ENCODE assay signal across 23 cellular contexts in the genomic region with DNA sequence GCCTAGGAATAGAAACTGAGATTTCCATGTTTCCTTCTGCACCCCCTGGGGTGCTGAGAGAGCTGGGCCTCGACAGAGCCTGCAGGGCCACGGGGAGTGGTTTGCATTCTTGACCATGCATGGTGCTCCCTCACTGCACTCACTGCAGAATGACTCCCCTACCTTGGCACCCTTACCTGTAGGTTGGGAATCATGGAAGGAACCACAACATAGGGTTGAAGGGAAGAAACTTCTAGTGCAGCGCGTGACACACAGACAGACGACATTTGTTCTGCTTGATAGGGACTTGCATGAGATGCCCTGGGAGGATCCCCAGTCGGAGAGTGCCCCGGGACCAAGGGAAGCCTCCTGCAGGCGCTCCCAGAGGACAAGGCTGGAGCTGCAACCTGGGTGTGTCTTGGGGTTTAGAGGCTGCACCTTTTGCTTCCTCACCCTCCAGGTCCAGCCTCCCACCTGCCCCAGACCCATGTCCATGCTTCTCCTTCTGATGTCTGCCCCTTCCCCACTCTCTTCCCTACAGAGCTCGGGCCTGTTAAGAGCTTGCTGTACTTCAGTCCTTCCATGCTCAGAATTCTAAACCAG.
DNase-seq lines count a peak whose midpoint lies in the region; ATAC-seq and TF ChIP-seq lines count a peak whose summit lies in the region.
"Had no signal": no experiment of that assay in that cellular context is flagged by ENCODE, and none has a peak within 500 bp of the region (broad histone marks: within the 10 kb centered on the region; RNA-seq: fewer than 3 reads in every experiment).

No MANE protein-coding gene starts in this region.

- no peaks in the 10 kb centered on the region for H3K4me1 ChIP-seq in neuronal stem cell (ENCODE audit: control insufficient read depth in 2 of 2, insufficient read depth in 1 of 2, low read depth in 1 of 2, low read length in 2 of 2)
- no peaks in the 10 kb centered on the region for H3K4me1 ChIP-seq in SJCRH30
- H3K4me1 ChIP-seq: Peyer's patch had no signal

- no peaks in the 10 kb centered on the region for H3K9me3 Mint-ChIP-seq in WTC11
- H3K9me3 Mint-ChIP-seq: CD8-positive, alpha-beta T cell; GM23338 had no signal

- H3K79me1 ChIP-seq in neuronal stem cell (ENCODE audit: low read depth, low read length): no peaks in the 10 kb centered on the region

- TF ChIP-seq CTCF in GM06990 (IDR thresholded peaks at IDR 0.05; ENCODE audit: insufficient read depth, low read length, poor library complexity, severe bottlenecking) (peak; percentile 11), GM12874 (IDR thresholded peaks at IDR 0.05; ENCODE audit: insufficient read depth, low read depth, low read length) (peak; percentile 16; the same call in 1 of the 2 replicates), WTC11 (IDR thresholded peaks at IDR 0.05) (no peak)

- H2AFZ ChIP-seq in neuronal stem cell (ENCODE audit: low read length): no peak overlapping the region
- H2AFZ ChIP-seq: GM23338 had no signal

- H3K4ac ChIP-seq in neuronal stem cell (ENCODE audit: low read length): no peak overlapping the region

- H4K8ac ChIP-seq in neuronal stem cell (ENCODE audit: low read depth, low read length): no peak overlapping the region

- H3K9me3 ChIP-seq in neuronal stem cell (replicated peaks in 1 of 2; ENCODE audit: control insufficient read depth in 2 of 2, insufficient read depth in 1 of 2, low read depth in 1 of 2, low read length in 2 of 2): no peaks in the 10 kb centered on the region
- no peaks in the 10 kb centered on the region for H3K9me3 ChIP-seq in SJCRH30 (replicated peaks)
- H3K9me3 ChIP-seq: HAP-1, MG63, Peyer's patch had no signal

- DNase-seq in GM06990 (ENCODE audit: extremely low read depth, insufficient read length) (no peak), WTC11 (ENCODE audit: low spot score) (no peak), neuronal stem cell (ENCODE audit: low spot score) (no peak), NCI-H1694 (lab: John Stamatoyannopoulos, UW) (no peak), SHP77 (lab: John Stamatoyannopoulos, UW) (no peak), SJCRH30 (no peak)
- DNase-seq: C1 segment of cervical spinal cord; CD8-positive, alpha-beta T cell; DMS 273 treated with DMSO at 0.1 percent for 48 hours; DMS79; EL; GDM1; HFFc6; KBM-7; MG63; NCI-H1105 treated with DMSO at 0.1 percent for 48 hours; NCI-H2029 treated with DMSO at 0.1 percent for 48 hours; NCI-H526 treated with DMSO at 0.1 percent for 48 hours; Peyer's patch; SIG-M5 had no signal

- H2BK120ac ChIP-seq in neuronal stem cell (ENCODE audit: low read depth, low read length): no peak overlapping the region

- no peak overlapping the region for H3K14ac ChIP-seq in neuronal stem cell (ENCODE audit: low read length)

- CTCF ChIA-PET in WTC11 (lab: Charles Lee): no interaction called here

- no peak overlapping the region for H3K18ac ChIP-seq in neuronal stem cell (ENCODE audit: low read length)

- ATAC-seq in WTC11: peak; percentile 36; the same call in 1 of the 2 replicates
- ATAC-seq: CD8-positive, alpha-beta T cell; GM23338 had no signal

- no peak overlapping the region for H3K4me3 Mint-ChIP-seq in WTC11
- H3K4me3 Mint-ChIP-seq: CD8-positive, alpha-beta T cell; GM23338; HFFc6 had no signal

- no peak overlapping the region for H2BK5ac ChIP-seq in neuronal stem cell (ENCODE audit: low read length)

- H3K27ac Mint-ChIP-seq in WTC11: no peak overlapping the region
- H3K27ac Mint-ChIP-seq: CD8-positive, alpha-beta T cell; GM23338; HFFc6 had no signal

- no CpG with 5 or more reads among the region's 9 CpGs for WGBS in neuronal stem cell (ENCODE audit: extremely low coverage in 2 of 2, insufficient read length in 2 of 2, insufficient replicate concordance in 1 of 2), 2 donors

- H2BK15ac ChIP-seq in neuronal stem cell (ENCODE audit: low read length): no peak overlapping the region

- peak overlapping the region; percentile 13 for H3K9ac ChIP-seq in neuronal stem cell (ENCODE audit: low read depth, low read length, poor library complexity)

- POLR2A ChIA-PET in WTC11 (lab: Charles Lee): no interaction called here

- no peaks in the 10 kb centered on the region for H3K27me3 Mint-ChIP-seq in WTC11 (ENCODE audit: low read depth)

- H3K4me3 ChIP-seq in GM06990 (replicated peaks; ENCODE audit: low read depth, low read length) (no peak overlapping the region), neuronal stem cell (ENCODE audit: low read length in 2 of 2) (peak overlapping the region in 1 of 2 donors; percentile 0), SJCRH30 (no peak overlapping the region)
- H3K4me3 ChIP-seq: GM23338, HAP-1, MG63, Peyer's patch had no signal

- H2BK12ac ChIP-seq in neuronal stem cell (ENCODE audit: low read length): no peak overlapping the region

- H3K36me3 ChIP-seq in GM06990 (ENCODE audit: control insufficient read depth, insufficient read depth, low read length) (no peaks in the 10 kb centered on the region), neuronal stem cell (replicated peaks in 1 of 2; ENCODE audit: control insufficient read depth in 2 of 2, insufficient read depth in 2 of 2, low read length in 2 of 2) (no peaks in the 10 kb centered on the region), SJCRH30 (no peaks in the 10 kb centered on the region)
- H3K36me3 ChIP-seq: HAP-1, MG63, Peyer's patch had no signal

- no peak overlapping the region for H3K23ac ChIP-seq in neuronal stem cell (ENCODE audit: low read depth, low read length, poor library complexity)

- H3K27me3 ChIP-seq in GM06990 (replicated peaks; ENCODE audit: control insufficient read depth, insufficient read depth, low read length): no peaks in the 10 kb centered on the region
- no peaks in the 10 kb centered on the region for H3K27me3 ChIP-seq in neuronal stem cell (ENCODE audit: control insufficient read depth in 3 of 3, insufficient read depth in 3 of 3, low read depth in 1 of 3, low read length in 3 of 3)
- H3K27me3 ChIP-seq in SJCRH30: 0 out of 2 replicates have a peak, but pooled peaks cover 3% of the 10 kb centered on the region
- H3K27me3 ChIP-seq: MG63, Peyer's patch had no signal

- H3K4me1 Mint-ChIP-seq in WTC11: peaks cover 3% of the 10 kb centered on the region; the same call in 1 of the 2 replicates
- H3K4me1 Mint-ChIP-seq: GM23338 had no signal

- H2AK5ac ChIP-seq in neuronal stem cell (ENCODE audit: low read depth, low read length): no peak overlapping the region

- H3K36me3 Mint-ChIP-seq in WTC11: no peaks in the 10 kb centered on the region
- H3K36me3 Mint-ChIP-seq: CD8-positive, alpha-beta T cell had no signal

- H3K27ac ChIP-seq in neuronal stem cell (replicated peaks; ENCODE audit: low read length) (no peak overlapping the region), SJCRH30 (no peak overlapping the region)
- H3K27ac ChIP-seq: Peyer's patch had no signal

- H4K91ac ChIP-seq in neuronal stem cell (ENCODE audit: low read depth, low read length, poor library complexity): no peak overlapping the region

- no peak overlapping the region for H3K4me2 ChIP-seq in neuronal stem cell (ENCODE audit: insufficient read depth, low read length, poor library complexity, severe bottlenecking)
- H3K4me2 ChIP-seq: GM23338 had no signal

TF ChIP-seq in WTC11, 78 proteins besides CTCF, POLR2A, EP300 and RAD21:
- no peak for TF ChIP-seq TEAD1 (CRISPR knock-in tag; IDR thresholded peaks at IDR 0.05)
- TF ChIP-seq TCF7 (CRISPR knock-in tag; IDR thresholded peaks at IDR 0.05; ENCODE audit: low read depth): no peak
